Comparison of ENCODE assay signal across 32 cellular contexts in genomic region chr1:210371916-210372315, GRCh38.
"Had no signal": no experiment of that assay in that cellular context is flagged by ENCODE, and none has a peak within 500 bp of the region (broad histone marks: within the 10 kb centered on the region; RNA-seq: fewer than 3 reads in every experiment).

No MANE protein-coding gene starts in this region.

- H3K4me3 ChIP-seq: esophagus squamous epithelium, heart right ventricle, lower lobe of right lung, ovary, prostate gland, sigmoid colon, uterus had no signal

- H3K4me1 ChIP-seq: lower lobe of right lung, prostate gland, sigmoid colon, uterus had no signal

- DNase-seq: activated CD4-positive, alpha-beta memory T cell treated with anti-CD3 and anti-CD28 coated beads, Interleukin-2, amount 10 ng/mL, durations not matched to agents 7 days and 5 days; activated CD4-positive, alpha-beta T cell treated with anti-CD3 and anti-CD28 coated beads for 1 hour; activated CD4-positive, alpha-beta T cell treated with anti-CD3 and anti-CD28 coated beads, Interleukin-2, amount 10 ng/mL, durations not matched to agents 7 days and 5 days; activated naive CD8-positive, alpha-beta T cell treated with anti-CD3 and anti-CD28 coated beads, Interleukin-2, amount 50 U/mL, for 24 hours; activated T-cell treated with anti-CD3 and anti-CD28 coated beads, Interleukin-2, amount 50 U/mL, for 48 hours; amygdala; dermis blood vessel endothelial cell; effector CD4-positive, alpha-beta T cell; esophagus squamous epithelium; foreskin melanocyte; heart right ventricle; lower lobe of right lung; ovary; retina; sigmoid colon; small intestine; stimulated activated CD4-positive, alpha-beta T cell treated with anti-CD3 and anti-CD28 coated beads, Interleukin-4, amount 100 ng/mL, for 24 hours; stimulated activated CD8-positive, alpha-beta memory T cell treated with anti-CD3 and anti-CD28 coated beads, Interleukin-4, amount 100 ng/mL, for 48 hours; stimulated activated naive CD8-positive, alpha-beta T cell treated with anti-CD3 and anti-CD28 coated beads, Interleukin-15, amount 100 ng/mL, for 72 hours; substantia nigra; T-helper 2 cell; uterus had no signal

- H3K27me3 ChIP-seq: esophagus squamous epithelium, heart right ventricle, neutrophil, ovary, sigmoid colon, uterus had no signal

- ATAC-seq: activated naive CD8-positive, alpha-beta T cell treated with anti-CD3 and anti-CD28 coated beads, Interleukin-2, amount 50 U/mL, for 24 hours; heart right ventricle; left lobe of liver; lower lobe of right lung; stimulated activated memory B cell treated with anti-CD40 and anti-IgM and Interleukin-4, amounts not matched to agents 10 μg/mL and 1 μg/mL and 100 μg/mL, for 72 hours; stimulated activated naive CD8-positive, alpha-beta T cell treated with anti-CD3 and anti-CD28 coated beads, Interleukin-15, amount 100 ng/mL, for 72 hours; WTC11 had no signal

- H3K27ac Mint-ChIP-seq: activated CD4-positive, alpha-beta memory T cell treated with anti-CD3 and anti-CD28 coated beads, Interleukin-2, amount 10 ng/mL, durations not matched to agents 7 days and 5 days; activated CD4-positive, alpha-beta T cell treated with anti-CD3 and anti-CD28 coated beads, Interleukin-2, amount 10 ng/mL, durations not matched to agents 7 days and 5 days; activated naive CD4-positive, alpha-beta T cell treated with anti-CD3 and anti-CD28 coated beads, Interleukin-2, amount 50 U/mL, for 24 hours; activated naive CD8-positive, alpha-beta T cell treated with anti-CD3 and anti-CD28 coated beads, Interleukin-2, amount 50 U/mL, for 24 hours; activated T-helper 2 cell treated with anti-CD3 and anti-CD28 coated beads, Interferon-gamma antibody, Interleukin-2, Interleukin-4, amounts not matched to agents 10 μg/mL and 5 μg/mL and 100 μg/mL, durations not matched to agents 14 hours and 24 hours and 36 hours; nephron; stimulated activated memory B cell treated with anti-CD40 and anti-IgM and Interleukin-4, amounts not matched to agents 10 μg/mL and 1 μg/mL and 100 μg/mL, for 72 hours; stimulated activated naive CD8-positive, alpha-beta T cell treated with anti-CD3 and anti-CD28 coated beads, Interleukin-15, amount 100 ng/mL, for 72 hours; type B pancreatic cell; WTC11 had no signal

- H3K4me3 Mint-ChIP-seq: activated CD4-positive, alpha-beta memory T cell treated with anti-CD3 and anti-CD28 coated beads, Interleukin-2, amount 10 ng/mL, durations not matched to agents 7 days and 5 days; activated CD4-positive, alpha-beta T cell treated with anti-CD3 and anti-CD28 coated beads, Interleukin-2, amount 10 ng/mL, durations not matched to agents 7 days and 5 days; activated naive CD4-positive, alpha-beta T cell treated with anti-CD3 and anti-CD28 coated beads, Interleukin-2, amount 50 U/mL, for 24 hours; activated naive CD8-positive, alpha-beta T cell treated with anti-CD3 and anti-CD28 coated beads, Interleukin-2, amount 50 U/mL, for 24 hours; central memory CD8-positive, alpha-beta T cell; nephron; stimulated activated memory B cell treated with anti-CD40 and anti-IgM and Interleukin-4, amounts not matched to agents 10 μg/mL and 1 μg/mL and 100 μg/mL, for 72 hours; stimulated activated naive CD8-positive, alpha-beta T cell treated with anti-CD3 and anti-CD28 coated beads, Interleukin-15, amount 100 ng/mL, for 72 hours; type B pancreatic cell had no signal

- H3K9me3 ChIP-seq: esophagus squamous epithelium, heart right ventricle, lower lobe of right lung, neutrophil, ovary, prostate gland, sigmoid colon, uterus had no signal

- H3K27ac ChIP-seq: esophagus squamous epithelium, heart right ventricle, lower lobe of right lung, neutrophil, ovary, prostate gland, sigmoid colon, uterus had no signal

- H3K27me3 Mint-ChIP-seq: activated naive CD4-positive, alpha-beta T cell treated with anti-CD3 and anti-CD28 coated beads, Interleukin-2, amount 50 U/mL, for 24 hours; activated naive CD8-positive, alpha-beta T cell treated with anti-CD3 and anti-CD28 coated beads, Interleukin-2, amount 50 U/mL, for 24 hours; central memory CD8-positive, alpha-beta T cell; stimulated activated memory B cell treated with anti-CD40 and anti-IgM and Interleukin-4, amounts not matched to agents 10 μg/mL and 1 μg/mL and 100 μg/mL, for 72 hours; type B pancreatic cell had no signal

- H3K36me3 Mint-ChIP-seq: activated naive CD4-positive, alpha-beta T cell treated with anti-CD3 and anti-CD28 coated beads, Interleukin-2, amount 50 U/mL, for 24 hours; type B pancreatic cell; WTC11 had no signal

- H3K36me3 ChIP-seq: esophagus squamous epithelium, heart right ventricle, lower lobe of right lung, neutrophil, ovary, prostate gland, sigmoid colon, uterus had no signal
